Comparison of ENCODE assay signal across 14 cellular contexts in genomic region chrX:31546130-31546529, GRCh38.
A peak's percentile ranks its signal among the peaks of the same experiment; 100 is the strongest.
DNase-seq lines count a peak whose midpoint lies in the region; ATAC-seq and TF ChIP-seq lines count a peak whose summit lies in the region.
"Had no signal": no experiment of that assay in that cellular context is flagged by ENCODE, and none has a peak within 500 bp of the region (broad histone marks: within the 10 kb centered on the region; RNA-seq: fewer than 3 reads in every experiment).

No MANE protein-coding gene starts in this region.

- dilution Hi-C loops in IMR-90 (cut with HindIII; ENCODE audit: low sequenced_read_pairs, unreplicated experiment) (no loop called here), mammary epithelial cell (cut with HindIII; ENCODE audit: low sequenced_read_pairs) (no loop called here)

- POLR2A ChIA-PET in IMR-90 (lab: Charles Lee; ENCODE audit: unreplicated experiment): no interaction called here

- no peaks in the 10 kb centered on the region for H3K27me3 ChIP-seq in IMR-90 (ENCODE audit: control insufficient read depth, insufficient read depth, low read length)
- H3K27me3 ChIP-seq in mammary epithelial cell (ENCODE audit: insufficient read depth, low read length): no peaks in the 10 kb centered on the region
- H3K27me3 ChIP-seq in mesenchymal stem cell (ENCODE audit: control insufficient read depth in 1 of 2, insufficient read depth in 1 of 2, low read length in 2 of 2): no peaks in the 10 kb centered on the region
- H3K27me3 ChIP-seq in testis: no peaks in the 10 kb centered on the region
- H3K27me3 ChIP-seq: vagina had no signal

- H2AFZ ChIP-seq in IMR-90 (replicated peaks; ENCODE audit: low read length, poor library complexity) (no peak overlapping the region), mammary epithelial cell (ENCODE audit: low read depth, low read length) (peak overlapping the region; percentile 68), mesenchymal stem cell (ENCODE audit: low read depth, low read length) (no peak overlapping the region)

- no peak for TF ChIP-seq RAD21 in IMR-90 (IDR thresholded peaks at IDR 0.05; ENCODE audit: low read length)

- H3K36me3 ChIP-seq in IMR-90 (ENCODE audit: control insufficient read depth, insufficient read depth, low read length) (no peaks in the 10 kb centered on the region), mammary epithelial cell (ENCODE audit: insufficient read depth, low read length) (no peaks in the 10 kb centered on the region), mesenchymal stem cell (ENCODE audit: control insufficient read depth in 1 of 2, insufficient read depth in 2 of 2, low read depth in 1 of 2, low read length in 2 of 2) (no peaks in the 10 kb centered on the region), testis (ENCODE audit: low read depth, missing control alignments) (no peaks in the 10 kb centered on the region)
- H3K36me3 ChIP-seq: vagina, WERI-Rb-1 had no signal

- H3K9ac ChIP-seq in IMR-90 (ENCODE audit: low read depth, low read length) (no peak overlapping the region), mammary epithelial cell (ENCODE audit: insufficient read depth, low read length) (no peak overlapping the region), mesenchymal stem cell (ENCODE audit: low read length) (peak overlapping the region; percentile 52)

- no peak overlapping the region for H3K23ac ChIP-seq in IMR-90 (ENCODE audit: low read depth, low read length)
- no peak overlapping the region for H3K23ac ChIP-seq in mesenchymal stem cell (ENCODE audit: low read length in 2 of 2)

- H4K20me1 ChIP-seq in IMR-90 (ENCODE audit: insufficient read depth, low read length) (no peaks in the 10 kb centered on the region), mammary epithelial cell (ENCODE audit: insufficient read depth, low read length) (no peaks in the 10 kb centered on the region)

- no peak for TF ChIP-seq CTCF in IMR-90 (conservative IDR thresholded peaks at IDR 0.05; ENCODE audit: low read depth, low read length)
- TF ChIP-seq CTCF in mammary epithelial cell (conservative IDR thresholded peaks at IDR 0.05 in 1 of 2, IDR thresholded peaks at IDR 0.05 in 1 of 2; ENCODE audit: extremely low read depth in 1 of 2, insufficient read depth in 1 of 2, low read depth in 1 of 2, low read length in 2 of 2): peak in 1 of 2 donors; percentile 19
- no peak for TF ChIP-seq CTCF in testis (IDR thresholded peaks at IDR 0.05)

- H3K4me3 ChIP-seq in IMR-90 (ENCODE audit: insufficient read depth, low read depth, low read length) (no peak overlapping the region), mammary epithelial cell (replicated peaks in 1 of 3; ENCODE audit: insufficient read depth in 1 of 3, low read depth in 2 of 3, low read length in 3 of 3) (no peak overlapping the region), mesenchymal stem cell (ENCODE audit: insufficient read depth in 1 of 2, low read depth in 1 of 2, low read length in 2 of 2) (no peak overlapping the region), testis (no peak overlapping the region)
- H3K4me3 ChIP-seq: vagina had no signal

- H2AK9ac ChIP-seq in IMR-90 (replicated peaks; ENCODE audit: low read depth, low read length, poor library complexity): no peak overlapping the region

- 0% methylated on average over 1 of the region's 3 CpGs; no CpG with 5 or more reads in 1 of the 2 experiments for WGBS in IMR-90 (ENCODE audit: extremely low coverage in 2 of 2, insufficient read length in 1 of 2), 2 experiments
- 37% methylated on average over 3 of the region's 3 CpGs for WGBS in mammary epithelial cell (ENCODE audit: low coverage, missing lambda C conversion rate)
- 6% methylated on average over 2 of the region's 3 CpGs for WGBS in mesenchymal stem cell
- 71 to 94% methylated on average over 1 to 3 of the region's 3 CpGs for WGBS in testis, 2 donors

- no peak overlapping the region for H2AK5ac ChIP-seq in IMR-90 (ENCODE audit: low read depth, low read length)
- no peak overlapping the region for H2AK5ac ChIP-seq in mesenchymal stem cell (ENCODE audit: low read length, severe bottlenecking)

- H3K79me2 ChIP-seq in mammary epithelial cell (ENCODE audit: insufficient read depth, low read length): no peaks in the 10 kb centered on the region

- peak; percentile 67 for ATAC-seq in IMR-90 (ENCODE audit: low read depth)
- no peak for ATAC-seq in HG03460 (IDR thresholded peaks at IDR 0.05; ENCODE audit: unreplicated experiment)
- ATAC-seq: effector memory CD8-positive, alpha-beta T cell; left lobe of liver had no signal

- TF ChIP-seq POLR2A in IMR-90 (IDR thresholded peaks at IDR 0.05; ENCODE audit: low read depth, low read length): no peak
- TF ChIP-seq POLR2A in testis (IDR thresholded peaks at IDR 0.05): no peak

- no peak overlapping the region for H3K56ac ChIP-seq in IMR-90 (ENCODE audit: extremely low read depth, insufficient read depth, low read length)

- H3K18ac ChIP-seq in IMR-90 (ENCODE audit: low read depth, low read length): no peak overlapping the region
- no peak overlapping the region for H3K18ac ChIP-seq in mesenchymal stem cell (ENCODE audit: low read depth in 1 of 2, low read length in 2 of 2)

- no peak overlapping the region; the same call in 1 of the 2 replicates for H3K4me2 ChIP-seq in IMR-90 (ENCODE audit: low read depth, low read length)
- peak overlapping the region; percentile 46 for H3K4me2 ChIP-seq in mammary epithelial cell (ENCODE audit: insufficient read depth, low read depth, low read length)
- no peak overlapping the region for H3K4me2 ChIP-seq in mesenchymal stem cell (ENCODE audit: low read length, poor library complexity, severe bottlenecking)

- BruUV-seq in IMR-90 (replicated peaks; lab: Mats Ljungman, UMichigan) (no TSS peak), mammary epithelial cell (replicated peaks; lab: Mats Ljungman, UMichigan) (no TSS peak)

- intact Hi-C loops in IMR-90 (cut with micrococcal nuclease) (no loop called here), mammary epithelial cell (cut with micrococcal nuclease) (no loop called here), testis (cut with DNase I; ENCODE audit: low total_unique reads) (no loop called here)

- H2BK5ac ChIP-seq in IMR-90 (ENCODE audit: low read depth, low read length, poor library complexity, severe bottlenecking) (peak overlapping the region; percentile 25), mesenchymal stem cell (ENCODE audit: low read depth, low read length, poor library complexity, severe bottlenecking) (no peak overlapping the region)

- H3K4ac ChIP-seq in IMR-90 (ENCODE audit: low read depth, low read length) (no peak overlapping the region), mesenchymal stem cell (ENCODE audit: low read depth in 1 of 2, low read length in 2 of 2) (no peak overlapping the region)

- no peaks in the 10 kb centered on the region for H3K9me1 ChIP-seq in IMR-90 (ENCODE audit: insufficient read depth, low read length)

- H3K14ac ChIP-seq in IMR-90 (replicated peaks; ENCODE audit: low read depth, low read length) (no peak overlapping the region), mesenchymal stem cell (ENCODE audit: low read length in 2 of 2) (no peak overlapping the region)

- H4K5ac ChIP-seq in IMR-90 (ENCODE audit: low read depth, low read length): no peak overlapping the region

- CTCF ChIA-PET in IMR-90 (lab: Yijun Ruan, JAX): interaction anchor here (1.1 kb wide), 1 partner anchor 47 kb away, joined by 3 read pairs; no protein-coding TSS in a partner anchor
- CTCF ChIA-PET in mammary epithelial cell (lab: Charles Lee; ENCODE audit: low non-redundant PET): no interaction called here

- H2BK120ac ChIP-seq in IMR-90 (ENCODE audit: low read depth, low read length) (no peak overlapping the region), mesenchymal stem cell (ENCODE audit: low read depth, low read length) (no peak overlapping the region)

- in situ Hi-C loops in IMR-90 (cut with MboI; ENCODE audit: low sequenced_read_pairs) (no loop called here), mammary epithelial cell (cut with MboI; ENCODE audit: low sequenced_read_pairs in 2 of 2) (no loop called here)

- DNase-seq in AG08396 (ENCODE audit: low spot score) (peak; percentile 32), IMR-90 (peak; percentile 76), mammary epithelial cell (peak; percentile 74), mesenchymal stem cell (peak; percentile 72), COR-L47 (lab: John Stamatoyannopoulos, UW) (no peak), activated T-cell treated with anti-CD3 and anti-CD28 coated beads for 4 hours (no peak), testis (no peak)
- DNase-seq: activated effector memory CD4-positive, alpha-beta T cell treated with anti-CD3 and anti-CD28 coated beads, Interleukin-2, amount 50 U/mL, for 16 hours; effector memory CD8-positive, alpha-beta T cell; NCI-H1105; WERI-Rb-1 had no signal

- H4K91ac ChIP-seq in IMR-90 (ENCODE audit: insufficient read depth, low read depth, low read length) (no peak overlapping the region), mesenchymal stem cell (ENCODE audit: low read length) (no peak overlapping the region)

- no peaks in the 10 kb centered on the region for H3K9me3 ChIP-seq in IMR-90 (ENCODE audit: control insufficient read depth, insufficient read depth, low read length)
- no peaks in the 10 kb centered on the region for H3K9me3 ChIP-seq in mammary epithelial cell (replicated peaks; ENCODE audit: insufficient read depth, low read length)
- H3K9me3 ChIP-seq in mesenchymal stem cell (ENCODE audit: control insufficient read depth, low read length): no peaks in the 10 kb centered on the region
- no peaks in the 10 kb centered on the region for H3K9me3 ChIP-seq in testis
- H3K9me3 ChIP-seq: vagina had no signal

- no peak overlapping the region for H2BK20ac ChIP-seq in IMR-90 (ENCODE audit: low read depth, low read length)

- no peak overlapping the region for H2BK12ac ChIP-seq in mesenchymal stem cell (ENCODE audit: low read length in 2 of 2)

- H4K8ac ChIP-seq in IMR-90 (ENCODE audit: low read depth in 2 of 2, low read length in 2 of 2) (no peak overlapping the region), mesenchymal stem cell (ENCODE audit: low read length) (no peak overlapping the region)

- no peaks in the 10 kb centered on the region for H3K79me1 ChIP-seq in IMR-90 (ENCODE audit: low read depth in 1 of 2, low read length in 2 of 2)
- no peaks in the 10 kb centered on the region for H3K79me1 ChIP-seq in mesenchymal stem cell (replicated peaks; ENCODE audit: low read length, poor library complexity, severe bottlenecking)

- H3K4me1 ChIP-seq in IMR-90 (ENCODE audit: control insufficient read depth, insufficient read depth, low read length) (no peaks in the 10 kb centered on the region; the same call in 1 of the 2 replicates), mammary epithelial cell (ENCODE audit: insufficient read depth, low read length) (peaks cover 16% of the 10 kb centered on the region), mesenchymal stem cell (ENCODE audit: control insufficient read depth, insufficient read depth, low read depth, low read length) (peaks cover 1% of the 10 kb centered on the region), testis (no peaks in the 10 kb centered on the region)
- H3K4me1 ChIP-seq: vagina had no signal

- H3K27ac ChIP-seq in IMR-90 (ENCODE audit: insufficient read depth, low read length): no peak overlapping the region
- peak overlapping the region; percentile 53 for H3K27ac ChIP-seq in mammary epithelial cell (ENCODE audit: insufficient read depth, low read depth, low read length)
- H3K27ac ChIP-seq in mesenchymal stem cell (ENCODE audit: low read length, poor library complexity, severe bottlenecking): peak overlapping the region; percentile 8
- H3K27ac ChIP-seq in testis: no peak overlapping the region
- H3K27ac ChIP-seq: vagina, WERI-Rb-1 had no signal

- H2BK15ac ChIP-seq in IMR-90 (ENCODE audit: low read depth, low read length) (no peak overlapping the region), mesenchymal stem cell (ENCODE audit: low read depth, poor library complexity, severe bottlenecking) (no peak overlapping the region)

Comparison
In these comparisons a context has a peak if more than half of its experiments do, and no peak if none do; other contexts are left out.
1. DNase-seq: peak in AG08396 (single experiment), IMR-90 (single experiment), mammary epithelial cell (single experiment) and mesenchymal stem cell (single experiment); none in COR-L47 (single experiment), activated T-cell treated with anti-CD3 and anti-CD28 coated beads for 4 hours (single experiment) and testis (single experiment).
2. H3K27ac ChIP-seq: peak in mammary epithelial cell (single experiment) and mesenchymal stem cell (single experiment); none in IMR-90 (single experiment) and testis (0 of 2).